1 cellular context compared by ENCODE assay signal in the genomic region with DNA sequence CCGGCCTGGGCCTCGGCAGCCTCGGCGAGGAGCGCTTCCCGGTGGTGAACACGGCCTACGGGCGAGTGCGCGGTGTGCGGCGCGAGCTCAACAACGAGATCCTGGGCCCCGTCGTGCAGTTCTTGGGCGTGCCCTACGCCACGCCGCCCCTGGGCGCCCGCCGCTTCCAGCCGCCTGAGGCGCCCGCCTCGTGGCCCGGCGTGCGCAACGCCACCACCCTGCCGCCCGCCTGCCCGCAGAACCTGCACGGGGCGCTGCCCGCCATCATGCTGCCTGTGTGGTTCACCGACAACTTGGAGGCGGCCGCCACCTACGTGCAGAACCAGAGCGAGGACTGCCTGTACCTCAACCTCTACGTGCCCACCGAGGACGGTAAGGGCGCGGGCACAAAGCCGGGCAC.
A peak's percentile ranks its signal among the peaks of the same experiment; 100 is the strongest.
TF ChIP-seq lines count a peak whose summit lies in the region.

No MANE protein-coding gene starts in this region.

TF ChIP-seq in H1, 55 proteins besides CTCF, POLR2A, EP300 and RAD21:
- TF ChIP-seq TCF12 (IDR thresholded peaks at IDR 0.05; ENCODE audit: low read depth, low read length) = no peak
- TF ChIP-seq, protein P1, sequence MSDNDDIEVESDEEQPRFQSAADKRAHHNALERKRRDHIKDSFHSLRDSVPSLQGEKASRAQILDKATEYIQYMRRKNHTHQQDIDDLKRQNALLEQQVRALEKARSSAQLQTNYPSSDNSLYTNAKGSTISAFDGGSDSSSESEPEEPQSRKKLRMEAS (IDR thresholded peaks at IDR 0.05) = peak; percentile 50; the same call in 1 of the 2 replicates
- TF ChIP-seq POLR2AphosphoS5 (IDR thresholded peaks at IDR 0.05; ENCODE audit: low read depth, low read length) = no peak
- no peak for TF ChIP-seq KDM5A (IDR thresholded peaks at IDR 0.05; ENCODE audit: low read length)
